8 cellular contexts compared by ENCODE assay signal in genomic region chr1:94463765-94464330, GRCh38. TPM values are rescaled to one million over a fixed set of nuclear protein-coding genes. Genes with fewer than 3 reads are reported as not detected.
DNase-seq lines count a peak whose midpoint lies in the region; ATAC-seq and TF ChIP-seq lines count a peak whose summit lies in the region.

No MANE protein-coding gene starts in this region.

- H3K4me1 Mint-ChIP-seq in WTC11: peaks cover 4% of the 10 kb centered on the region; the same call in 1 of the 2 replicates
- H3K4me1 Mint-ChIP-seq in stimulated activated naive CD8-positive, alpha-beta T cell treated with anti-CD3 and anti-CD28 coated beads, Interleukin-15, amount 100 ng/mL, for 72 hours: peaks cover 11% of the 10 kb centered on the region

- H3K36me3 Mint-ChIP-seq in WTC11: peaks cover 23% of the 10 kb centered on the region

- peaks cover 13% of the 10 kb centered on the region for H3K9me3 Mint-ChIP-seq in WTC11
- H3K9me3 Mint-ChIP-seq in stimulated activated naive CD8-positive, alpha-beta T cell treated with anti-CD3 and anti-CD28 coated beads, Interleukin-15, amount 100 ng/mL, for 72 hours: no peaks in the 10 kb centered on the region

- intact Hi-C loops in left ventricle myocardium superior (cut with micrococcal nuclease): no loop called here
- intact Hi-C loops in posterior vena cava (cut with DNase I): loop anchor here in 1 of 2 donors (5.0 kb wide), 1 partner anchor 277 kb away; no protein-coding TSS in a partner anchor

- CTCF ChIA-PET in GM10248 (lab: Yijun Ruan, JAX) (interaction anchor here (0.6 to 5.7 kb wide), 40 partner anchors 8 to 835 kb away, joined by 3 to 47 read pairs (median 4); no protein-coding TSS in a partner anchor), WTC11 (lab: Charles Lee) (interaction anchor here (0.5 to 2.1 kb wide), 15 partner anchors 9 to 483 kb away, joined by 3 to 13 read pairs (median 3); no protein-coding TSS in a partner anchor)

- peak; percentile 46; the same call in 1 of the 2 replicates for ATAC-seq in WTC11
- ATAC-seq in left ventricle myocardium superior: peak; percentile 83
- peak; percentile 40 for ATAC-seq in stimulated activated naive CD8-positive, alpha-beta T cell treated with anti-CD3 and anti-CD28 coated beads, Interleukin-15, amount 100 ng/mL, for 72 hours
- ATAC-seq in HG03342 (IDR thresholded peaks at IDR 0.05; ENCODE audit: unreplicated experiment): no peak

- TF ChIP-seq CTCF in GM10248 (IDR thresholded peaks at IDR 0.05; ENCODE audit: control extremely low read depth, extremely low read depth, low read depth, missing control alignments): peak; percentile 60
- no peak for TF ChIP-seq CTCF in WTC11 (IDR thresholded peaks at IDR 0.05)

- H3K4me3 Mint-ChIP-seq in WTC11: no peak overlapping the region
- no peak overlapping the region for H3K4me3 Mint-ChIP-seq in stimulated activated naive CD8-positive, alpha-beta T cell treated with anti-CD3 and anti-CD28 coated beads, Interleukin-15, amount 100 ng/mL, for 72 hours

- no peaks in the 10 kb centered on the region; the same call in 1 of the 2 replicates for H3K27me3 Mint-ChIP-seq in WTC11 (ENCODE audit: low read depth)
- H3K27me3 Mint-ChIP-seq in stimulated activated naive CD8-positive, alpha-beta T cell treated with anti-CD3 and anti-CD28 coated beads, Interleukin-15, amount 100 ng/mL, for 72 hours: no peaks in the 10 kb centered on the region

- POLR2A ChIA-PET in GM10248 (lab: Yijun Ruan, JAX): no interaction called here
- POLR2A ChIA-PET in WTC11 (lab: Charles Lee): no interaction called here

- DNase-seq in AG08395 (ENCODE audit: low spot score): peak; percentile 60
- peak; percentile 22 for DNase-seq in GM10248 (ENCODE audit: extremely low spot score)
- peak; percentile 4 for DNase-seq in NCI-H1105 (lab: John Stamatoyannopoulos, UW)
- no peak for DNase-seq in WTC11 (ENCODE audit: low spot score)
- DNase-seq in left ventricle myocardium superior: no peak
- DNase-seq in stimulated activated naive CD8-positive, alpha-beta T cell treated with anti-CD3 and anti-CD28 coated beads, Interleukin-15, amount 100 ng/mL, for 72 hours: peak in 1 of 2 donors; percentile 1
- DNase-seq in posterior vena cava (ENCODE audit: low spot score): no peak

- H3K27ac Mint-ChIP-seq in WTC11: peak overlapping the region; percentile 6; the same call in 1 of the 2 replicates
- no peak overlapping the region for H3K27ac Mint-ChIP-seq in stimulated activated naive CD8-positive, alpha-beta T cell treated with anti-CD3 and anti-CD28 coated beads, Interleukin-15, amount 100 ng/mL, for 72 hours

TF ChIP-seq in WTC11, 78 proteins besides CTCF, POLR2A, EP300 and RAD21:
- TF ChIP-seq NR3C1 (CRISPR knock-in tag; conservative IDR thresholded peaks at IDR 0.05; ENCODE audit: low read depth) (no peak), ATF3 (CRISPR knock-in tag; conservative IDR thresholded peaks at IDR 0.05) (no peak), NR2C2 (CRISPR knock-in tag; IDR thresholded peaks at IDR 0.05) (no peak), ZNF232 (CRISPR knock-in tag; IDR thresholded peaks at IDR 0.05) (no peak), ATF1 (CRISPR knock-in tag; IDR thresholded peaks at IDR 0.05) (no peak)
TF ChIP-seq in WTC11: peak in this region for 0.

RNA-seq across cellular contexts. Expression of gene ABCD3, which starts 45.7 kb away (rescaled TPM):
- total RNA-seq in WTC11 (2021): 22.3 to 27.2 TPM (median 23.5 TPM) in 3 replicates
- total RNA-seq in left ventricle myocardium superior: 66.2 TPM
- total RNA-seq in posterior vena cava: 10 to 100 TPM; 34.4 to 39.1 TPM

Comparison
In these comparisons a context has a peak if more than half of its experiments do, and no peak if none do; other contexts are left out.
1. DNase-seq: peak in AG08395 (single experiment), GM10248 (single experiment) and NCI-H1105 (single experiment); none in WTC11 (single experiment), left ventricle myocardium superior (single experiment) and posterior vena cava (single experiment).